Comparison of ENCODE assay signal across 17 cellular contexts in the genomic region with DNA sequence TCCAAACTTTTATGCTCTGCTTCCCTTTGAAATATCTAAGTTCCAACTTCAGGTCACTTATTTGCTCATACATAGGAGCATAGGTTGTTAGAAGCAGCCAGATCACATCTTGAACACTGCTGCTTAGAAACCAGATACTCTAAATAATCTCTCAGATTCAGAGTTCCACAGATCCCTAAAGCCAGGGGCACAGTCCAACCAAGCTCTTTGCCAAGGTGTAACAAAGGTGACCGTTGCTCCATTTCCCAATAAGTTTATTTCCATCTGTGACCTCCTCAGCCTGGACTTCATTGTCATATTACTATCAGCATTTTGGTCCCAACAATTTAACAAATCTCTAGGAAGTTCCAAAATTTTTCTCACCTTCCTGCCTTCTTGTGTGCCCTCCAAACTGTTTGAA. TPM values are rescaled to one million over a fixed set of nuclear protein-coding genes. Genes with fewer than 3 reads are reported as not detected.
A peak's percentile ranks its signal among the peaks of the same experiment; 100 is the strongest.
DNase-seq lines count a peak whose midpoint lies in the region; ATAC-seq, FAIRE-seq and TF ChIP-seq lines count a peak whose summit lies in the region.
"Had no signal": no experiment of that assay in that cellular context is flagged by ENCODE, and none has a peak within 500 bp of the region (broad histone marks: within the 10 kb centered on the region; RNA-seq: fewer than 3 reads in every experiment).

No MANE protein-coding gene starts in this region.

- no peaks in the 10 kb centered on the region for H3K9me3 Mint-ChIP-seq in activated T-cell treated with anti-CD3 and anti-CD28 coated beads, Interleukin-2, amount 50 U/mL, for 4 hours

- in situ Hi-C loops in HepG2 (cut with HindIII; ENCODE audit: extremely low pct_ligation_motif_present, low pct_unique_long_range_greater_than_20kb), result no loop called here

- no peak overlapping the region for H3K4me3 Mint-ChIP-seq in activated T-cell treated with anti-CD3 and anti-CD28 coated beads, Interleukin-2, amount 50 U/mL, for 4 hours
- H3K4me3 Mint-ChIP-seq: CD4-positive, alpha-beta memory T cell had no signal

- intact Hi-C loops in HepG2 (cut with micrococcal nuclease; ENCODE audit: unreplicated experiment), result no loop called here
- intact Hi-C loops in psoas muscle (cut with DNase I), result loop anchor here in 1 of 2 donors (5.0 kb wide), 1 partner anchor 41 kb away; no protein-coding TSS in a partner anchor

- no peak for TF ChIP-seq POLR2A in HepG2 (IDR thresholded peaks at IDR 0.05; ENCODE audit: insufficient read depth in 1 of 2, low read depth in 2 of 2, low read length in 2 of 2)

- peak; percentile 36 for ATAC-seq in HepG2
- peak in 3 of 4 donors; percentile 30 to 82 (median 71) for ATAC-seq in psoas muscle
- ATAC-seq in HG03045 (IDR thresholded peaks at IDR 0.05; ENCODE audit: unreplicated experiment), result no peak
- no peak for ATAC-seq in HG03135 (IDR thresholded peaks at IDR 0.05; ENCODE audit: unreplicated experiment)
- ATAC-seq in activated T-cell treated with anti-CD3 and anti-CD28 coated beads, Interleukin-2, amount 50 U/mL, for 4 hours, result no peak
- no peak for ATAC-seq in GM18517 (IDR thresholded peaks at IDR 0.05; ENCODE audit: unreplicated experiment)

- no peak overlapping the region for H3K4me2 ChIP-seq in HepG2 (ENCODE audit: low read depth, low read length)

- TF ChIP-seq CTCF in VCaP (conservative IDR thresholded peaks at IDR 0.05) (no peak), HepG2 (CRISPR knock-in tag; IDR thresholded peaks at IDR 0.05) (no peak), psoas muscle (IDR thresholded peaks at IDR 0.05) (no peak)

- no TSS peak for BruUV-seq in HepG2 (replicated peaks; lab: Mats Ljungman, UMichigan)

- 58% methylated on average over 1 of the region's 1 CpG for WGBS in HepG2 (ENCODE audit: low lambda C conversion rate)
- WGBS in psoas muscle, 3 donors, result 26 to 50% (median 29%) methylated on average over 1 of the region's 1 CpG

- H3K4me1 Mint-ChIP-seq in activated T-cell treated with anti-CD3 and anti-CD28 coated beads, Interleukin-2, amount 50 U/mL, for 4 hours (ENCODE audit: low read depth), result peaks cover 6% of the 10 kb centered on the region

- no peak for TF ChIP-seq RAD21 in HepG2 (CRISPR knock-in tag; IDR thresholded peaks at IDR 0.05)

- no peaks in the 10 kb centered on the region for H3K9me3 ChIP-seq in HepG2 (ENCODE audit: low read length)
- H3K9me3 ChIP-seq in psoas muscle, result no peaks in the 10 kb centered on the region
- H3K9me3 ChIP-seq: BE2C had no signal

- H4K20me1 ChIP-seq in HepG2 (ENCODE audit: insufficient read depth, low read length), result peaks cover 48% of the 10 kb centered on the region

- H3K9ac ChIP-seq in HepG2 (ENCODE audit: insufficient read depth, low read depth, low read length), result no peak overlapping the region

- H3K36me3 Mint-ChIP-seq in activated T-cell treated with anti-CD3 and anti-CD28 coated beads, Interleukin-2, amount 50 U/mL, for 4 hours (ENCODE audit: insufficient read depth), result peaks cover 63% of the 10 kb centered on the region

- H3K36me3 ChIP-seq in HepG2 (replicated peaks in 1 of 2; ENCODE audit: control insufficient read depth in 1 of 2, insufficient read depth in 2 of 2, low read length in 2 of 2) (peaks cover 31 to 76% of the 10 kb centered on the region in 2 experiments), psoas muscle (ENCODE audit: insufficient read depth in 1 of 2, low read depth in 1 of 2) (peaks cover 0 to 2% of the 10 kb centered on the region in 2 donors)

- H3K4me1 ChIP-seq in HepG2 (ENCODE audit: insufficient read depth, low read length) (peaks cover 49% of the 10 kb centered on the region), psoas muscle (peaks cover 4% of the 10 kb centered on the region)
- H3K4me1 ChIP-seq: BE2C had no signal

- POLR2A ChIA-PET in HepG2 (lab: Yijun Ruan, JAX), result no interaction called here

- H3K27ac ChIP-seq in VCaP, result peak overlapping the region; percentile 34
- peak overlapping the region; percentile 45 for H3K27ac ChIP-seq in HepG2 (ENCODE audit: extremely low read length, insufficient read depth, low read length)
- H3K27ac ChIP-seq in psoas muscle, result no peak overlapping the region
- H3K27ac ChIP-seq: C4-2B had no signal

- H3K27me3 Mint-ChIP-seq in activated T-cell treated with anti-CD3 and anti-CD28 coated beads, Interleukin-2, amount 50 U/mL, for 4 hours (ENCODE audit: low read depth), result no peaks in the 10 kb centered on the region
- H3K27me3 Mint-ChIP-seq: CD4-positive, alpha-beta memory T cell had no signal

- TF ChIP-seq EP300 in HepG2 (IDR thresholded peaks at IDR 0.05; ENCODE audit: low read depth in 2 of 2, low read length in 2 of 2) (no peak), HepG2 (CRISPR knock-in tag; IDR thresholded peaks at IDR 0.05; ENCODE audit: borderline replicate concordance) (no peak)

- H2AFZ ChIP-seq in HepG2 (ENCODE audit: low read length), result no peak overlapping the region

- no peak for FAIRE-seq in HepG2 (lab: Jason Lieb, UNC)
- FAIRE-seq: A204.1, G401.6, GM12891, H1 had no signal

- H3K79me2 ChIP-seq in HepG2 (ENCODE audit: insufficient read depth, low read length), result peaks cover 93% of the 10 kb centered on the region

- DNase-seq in HepG2 (ENCODE audit: low spot score) (no peak), psoas muscle (no peak)
- no peak for DNase-seq in activated T-cell treated with anti-CD3 and anti-CD28 coated beads, Interleukin-2, amount 50 U/mL, for 4 hours
- DNase-seq: BE2C; CD4-positive, alpha-beta memory T cell; DMS79; HCEC 1CT; IMR-90 had no signal

- no peaks in the 10 kb centered on the region for H3K27me3 ChIP-seq in HepG2 (ENCODE audit: control insufficient read depth in 1 of 2, insufficient read depth in 2 of 2, low read length in 2 of 2)
- H3K27me3 ChIP-seq in psoas muscle (ENCODE audit: insufficient read depth in 3 of 3, low read length in 2 of 3), result no peaks in the 10 kb centered on the region
- H3K27me3 ChIP-seq: BE2C had no signal

- H3K4me3 ChIP-seq in HepG2 (replicated peaks in 1 of 3; ENCODE audit: insufficient read depth in 1 of 3, low read depth in 2 of 3, low read length in 3 of 3) (no peak overlapping the region), psoas muscle (no peak overlapping the region)

- CTCF ChIA-PET in HepG2 (lab: Yijun Ruan, JAX; ENCODE audit: low intra/inter-chr PET ratio, low total read pairs), result no interaction called here

TF ChIP-seq in HepG2, 621 proteins besides CTCF, POLR2A, EP300 and RAD21 (continues in another document):
- no peak for TF ChIP-seq KDM2A (CRISPR knock-in tag; IDR thresholded peaks at IDR 0.05; ENCODE audit: borderline replicate concordance, low read depth)
- TF ChIP-seq, protein P1, sequence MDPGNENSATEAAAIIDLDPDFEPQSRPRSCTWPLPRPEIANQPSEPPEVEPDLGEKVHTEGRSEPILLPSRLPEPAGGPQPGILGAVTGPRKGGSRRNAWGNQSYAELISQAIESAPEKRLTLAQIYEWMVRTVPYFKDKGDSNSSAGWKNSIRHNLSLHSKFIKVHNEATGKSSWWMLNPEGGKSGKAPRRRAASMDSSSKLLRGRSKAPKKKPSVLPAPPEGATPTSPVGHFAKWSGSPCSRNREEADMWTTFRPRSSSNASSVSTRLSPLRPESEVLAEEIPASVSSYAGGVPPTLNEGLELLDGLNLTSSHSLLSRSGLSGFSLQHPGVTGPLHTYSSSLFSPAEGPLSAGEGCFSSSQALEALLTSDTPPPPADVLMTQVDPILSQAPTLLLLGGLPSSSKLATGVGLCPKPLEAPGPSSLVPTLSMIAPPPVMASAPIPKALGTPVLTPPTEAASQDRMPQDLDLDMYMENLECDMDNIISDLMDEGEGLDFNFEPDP (CRISPR knock-in tag; conservative IDR thresholded peaks at IDR 0.05), result 0 out of 2 replicates have a peak, but pooled peaks have one; percentile 86
- TF ChIP-seq HNF4A (CRISPR knock-in tag; IDR thresholded peaks at IDR 0.05), result peak; percentile 40; the same call in 1 of the 2 replicates
- TF ChIP-seq, protein P2, sequence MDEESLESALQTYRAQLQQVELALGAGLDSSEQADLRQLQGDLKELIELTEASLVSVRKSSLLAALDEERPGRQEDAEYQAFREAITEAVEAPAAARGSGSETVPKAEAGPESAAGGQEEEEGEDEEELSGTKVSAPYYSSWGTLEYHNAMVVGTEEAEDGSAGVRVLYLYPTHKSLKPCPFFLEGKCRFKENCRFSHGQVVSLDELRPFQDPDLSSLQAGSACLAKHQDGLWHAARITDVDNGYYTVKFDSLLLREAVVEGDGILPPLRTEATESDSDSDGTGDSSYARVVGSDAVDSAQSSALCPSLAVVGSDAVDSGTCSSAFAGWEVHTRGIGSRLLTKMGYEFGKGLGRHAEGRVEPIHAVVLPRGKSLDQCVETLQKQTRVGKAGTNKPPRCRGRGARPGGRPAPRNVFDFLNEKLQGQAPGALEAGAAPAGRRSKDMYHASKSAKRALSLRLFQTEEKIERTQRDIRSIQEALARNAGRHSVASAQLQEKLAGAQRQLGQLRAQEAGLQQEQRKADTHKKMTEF (CRISPR knock-in tag; IDR thresholded peaks at IDR 0.05), result no peak
- TF ChIP-seq CREM (IDR thresholded peaks at IDR 0.05), result no peak
- no peak for TF ChIP-seq CREM (CRISPR knock-in tag; IDR thresholded peaks at IDR 0.05)

RNA-seq across cellular contexts. Expression of a gene that starts 52.8 kb away (rescaled TPM):
- 106 and 118 TPM in 2 replicates for total RNA-seq in HepG2 (2016; rRNA removed; fragmentation: Illumina TruSeq; extraction: Trizol)
- total RNA-seq in HepG2 (2016; cell fraction: cytosol; rRNA removed; fragmentation: Illumina TruSeq; extraction: Trizol; ENCODE audit: low read depth), result 122 and 139 TPM in 2 replicates
- 99.4 and 119 TPM in 2 replicates for total RNA-seq in HepG2 (2016; cell fraction: insoluble cytoplasmic fraction; rRNA removed; fragmentation: Illumina TruSeq; extraction: Trizol)
- total RNA-seq in HepG2 (2016; cell fraction: membrane; rRNA removed; fragmentation: Illumina TruSeq; extraction: Trizol), result 66.5 and 76.0 TPM in 2 replicates
- total RNA-seq in HepG2 (2016; cell fraction: nucleus; rRNA removed; fragmentation: Illumina TruSeq; extraction: Trizol), result 103 and 118 TPM in 2 replicates
- 70.3 and 100 TPM in 2 replicates for polyA plus RNA-seq in HepG2 (2011; rRNA removed)
- polyA plus RNA-seq in HepG2 (2011; cell fraction: cytosol; rRNA removed), result 34.7 and 45.8 TPM in 2 replicates
- polyA plus RNA-seq in HepG2 (2011; cell fraction: nucleus; rRNA removed), result 47.7 and 50.1 TPM in 2 replicates
- 45.5 and 53.7 TPM in 2 replicates for polyA plus RNA-seq in HepG2 (2012)
- polyA plus RNA-seq in HepG2 (2016; cell fraction: cytosol; fragmentation: Illumina TruSeq; extraction: Trizol; ENCODE audit: low read depth), result 3.2 and 3.5 TPM in 2 replicates
- 140 and 150 TPM in 2 replicates for polyA plus RNA-seq in HepG2 (2016; cell fraction: insoluble cytoplasmic fraction; fragmentation: Illumina TruSeq; extraction: Trizol; ENCODE audit: low read depth)
- polyA plus RNA-seq in HepG2 (2016; cell fraction: membrane; fragmentation: Illumina TruSeq; extraction: Trizol; ENCODE audit: low read depth), result 12.3 and 15.0 TPM in 2 replicates
- 118 and 128 TPM in 2 replicates for polyA plus RNA-seq in HepG2 (2016; cell fraction: nucleus; fragmentation: Illumina TruSeq; extraction: Trizol; ENCODE audit: insufficient read depth, low read depth)
- polyA minus RNA-seq in HepG2 (2011; rRNA and poly(A)+ RNA removed; ENCODE audit: low replicate concordance), result 19.6 and 88.1 TPM in 2 replicates
- polyA minus RNA-seq in HepG2 (2011; cell fraction: cytosol; rRNA and poly(A)+ RNA removed), result 86.8 and 89.8 TPM in 2 replicates
- 194 and 209 TPM in 2 replicates for polyA minus RNA-seq in HepG2 (2011; cell fraction: nucleus; rRNA and poly(A)+ RNA removed)
- 10 to 100 TPM; 15.0 to 21.4 (median 17.9) TPM for total RNA-seq in psoas muscle
- 10 to 100 TPM in 2 of 3 donors, 1 to 10 TPM in 1; 4.7 to 11.3 (median 10.6) TPM for polyA plus RNA-seq in psoas muscle
- 10 to 100 TPM; 13.6 to 15.3 (median 14.1) TPM for total RNA-seq in activated T-cell treated with anti-CD3 and anti-CD28 coated beads, Interleukin-2, amount 50 U/mL, for 4 hours

Comparison
In these comparisons a context has a peak if more than half of its experiments do, and no peak if none do; other contexts are left out.
1. ATAC-seq: peak in HepG2 (single experiment) and psoas muscle (3 of 4); none in HG03045 (single experiment), HG03135 (single experiment), activated T-cell treated with anti-CD3 and anti-CD28 coated beads, Interleukin-2, amount 50 U/mL, for 4 hours (0 of 2) and GM18517 (single experiment).